Comparison of ENCODE assay signal across 8 cellular contexts in the genomic region with DNA sequence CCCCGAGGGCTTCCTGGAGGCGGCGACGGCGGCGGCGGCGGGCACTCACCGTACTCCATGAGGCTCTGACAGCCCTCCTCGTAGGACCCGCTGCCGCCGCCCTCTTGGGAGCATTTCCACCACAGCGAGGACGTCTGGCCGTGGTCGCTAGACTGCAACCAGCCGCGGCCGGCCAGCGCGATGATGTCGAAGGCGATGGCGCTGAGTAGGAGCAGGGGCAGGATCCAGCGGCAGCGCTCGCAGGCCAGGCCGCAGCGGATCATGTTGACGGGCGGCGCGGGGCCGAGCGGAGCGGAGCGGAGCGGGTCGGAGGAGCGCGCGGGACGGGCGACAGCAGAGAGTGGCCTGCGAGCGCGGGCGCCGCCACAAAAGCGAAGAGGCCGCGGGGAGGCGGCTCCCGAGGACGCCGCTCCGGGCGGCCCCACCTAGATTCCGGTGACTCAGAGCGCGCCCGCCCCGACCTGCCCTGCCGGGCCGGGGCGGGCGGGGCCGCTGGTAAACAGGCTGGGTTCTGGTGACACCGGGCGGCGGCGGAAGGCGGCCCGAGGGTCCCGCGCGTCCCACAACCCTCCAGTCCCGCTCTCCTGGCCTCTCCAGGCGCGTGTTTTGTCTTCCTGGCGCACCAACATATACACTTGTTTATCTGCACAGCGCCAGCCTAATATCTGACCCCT. TPM values are rescaled to one million over a fixed set of nuclear protein-coding genes. Genes with fewer than 3 reads are reported as not detected.
DNase-seq lines count a peak whose midpoint lies in the region; ATAC-seq and TF ChIP-seq lines count a peak whose summit lies in the region.

PERP (minus strand) TSS at position 342 of the 674 bp plus-strand sequence; CDS start at position 263, 79 bp downstream.

- H3K4me3 ChIP-seq in AG10803 (ENCODE audit: low read length) (peak within 1 kb of the TSS; percentile 68), right cardiac atrium (ENCODE audit: low read length) (peak within 1 kb of the TSS; percentile 78), vagina (peak within 1 kb of the TSS; percentile 72 to 93)

- no peaks in the 10 kb centered on the region for H3K4me1 ChIP-seq in right cardiac atrium (ENCODE audit: control insufficient read depth, insufficient read depth, low read length)
- H3K4me1 ChIP-seq in vagina = peaks cover 17% of the 10 kb centered on the region

- no peaks in the 10 kb centered on the region for H3K27me3 ChIP-seq in right cardiac atrium (ENCODE audit: control insufficient read depth, insufficient read depth)
- H3K27me3 ChIP-seq in vagina = no peaks in the 10 kb centered on the region

- 1% methylated on average over 83 of the region's 83 CpGs for WGBS in right cardiac atrium

- ATAC-seq in GM19035 (IDR thresholded peaks at IDR 0.05; ENCODE audit: unreplicated experiment) = peak; percentile 77
- ATAC-seq in HG03521 (IDR thresholded peaks at IDR 0.05; ENCODE audit: unreplicated experiment) = peak; percentile 59
- peak; percentile 92 to 96 for ATAC-seq in right cardiac atrium

- TF ChIP-seq POLR2A in vagina (IDR thresholded peaks at IDR 0.05) = peak in 1 of 2 donors; percentile 74

- no peaks in the 10 kb centered on the region for H3K36me3 ChIP-seq in vagina

- no peaks in the 10 kb centered on the region for H3K9me3 ChIP-seq in right cardiac atrium (ENCODE audit: control insufficient read depth, low read length)
- H3K9me3 ChIP-seq in vagina = no peaks in the 10 kb centered on the region

- TF ChIP-seq CTCF in AG10803 (conservative IDR thresholded peaks at IDR 0.05; ENCODE audit: low read length) (no peak), vagina (IDR thresholded peaks at IDR 0.05) (peak in 1 of 3 experiments; percentile 4)

- H3K27ac ChIP-seq in right cardiac atrium (ENCODE audit: low read length) (peak within 1 kb of the TSS; percentile 90), vagina (peak within 1 kb of the TSS; percentile 96)

- intact Hi-C loops in right cardiac atrium (cut with DNase I) (loop anchor here in 2 of 4 donors (5.0 kb wide), 1 partner anchor 105 kb away; no protein-coding TSS in a partner anchor), vagina (cut with DNase I) (loop anchor here (5.0 kb wide), 1 partner anchor 110 kb away; no protein-coding TSS in a partner anchor)

- peak; percentile 50 for DNase-seq in AG10803 (ENCODE audit: low read depth)
- DNase-seq in T-helper 1 cell = peak; percentile 45 to 68 (median 58)
- DNase-seq in amniotic stem cell (lab: John Stamatoyannopoulos, UW) = peak; percentile 20
- DNase-seq in right cardiac atrium = peak; percentile 68 to 85 (median 85)
- peak; percentile 88 for DNase-seq in retina
- no peak for DNase-seq in vagina (ENCODE audit: extremely low spot score in 2 of 2)

RNA-seq across cellular contexts. Expression of gene PERP, which starts in this region (rescaled TPM):
- total RNA-seq in right cardiac atrium (10 to 100 TPM; 34.6 to 44.6 (median 38.7) TPM), vagina (279 TPM)
- polyA plus RNA-seq in right cardiac atrium = 35.9 TPM

Comparison
In these comparisons a context has a peak if more than half of its experiments do, and no peak if none do; other contexts are left out.
1. DNase-seq: peak in AG10803 (single experiment), T-helper 1 cell (5 of 5), amniotic stem cell (single experiment), right cardiac atrium (3 of 3) and retina (single experiment); none in vagina (0 of 2).
2. Peak in every context shown above with its lines, with median percentiles within 50 percentile points of each other: H3K4me3 ChIP-seq and ATAC-seq.